In genomic region chr2:157922815-157923214, GRCh38 we compare ENCODE assay signal across 26 cellular contexts.
"Had no signal": no experiment of that assay in that cellular context is flagged by ENCODE, and none has a peak within 500 bp of the region (broad histone marks: within the 10 kb centered on the region; RNA-seq: fewer than 3 reads in every experiment).

No MANE protein-coding gene starts in this region.

- H3K36me3 ChIP-seq: gastrocnemius medialis, neutrophil, pancreas, stomach, tibial artery had no signal

- FAIRE-seq: keratinocyte, pancreas had no signal

- H3K27me3 ChIP-seq: gastrocnemius medialis, neutrophil, pancreas, stomach, tibial artery had no signal

- H3K9me3 ChIP-seq: gastrocnemius medialis, mucosa of descending colon, neutrophil, pancreas, stomach, tibial artery had no signal

- H3K4me1 Mint-ChIP-seq: memory B cell, mesothelial cell of epicardium, naive B cell, neural crest cell had no signal

- DNase-seq: cortex of kidney; effector CD4-positive, alpha-beta T cell; foreskin fibroblast; gastrocnemius medialis; head of caudate nucleus; mucosa of descending colon; naive B cell; pancreas; stimulated activated CD4-positive, alpha-beta T cell treated with anti-CD3 and anti-CD28 coated beads, Interleukin-12 subunit alpha, Interleukin-12 subunit beta, amount 100 ng/mL, for 4 hours; stimulated activated CD4-positive, alpha-beta T cell treated with anti-CD3 and anti-CD28 coated beads, Interleukin-1b, Interleukin-23, amount 100 ng/mL, for 48 hours; stimulated activated CD4-positive, alpha-beta T cell treated with anti-CD3 and anti-CD28 coated beads, Interleukin-4, amount 100 ng/mL, for 1 hour; stimulated activated CD8-positive, alpha-beta memory T cell treated with anti-CD3 and anti-CD28 coated beads, Interleukin-4, amount 100 ng/mL, for 48 hours; stimulated activated naive CD4-positive, alpha-beta T cell treated with Interleukin-2 at 50 U/mL for 16 hours; stomach; tibial artery had no signal

- H3K4me1 ChIP-seq: gastrocnemius medialis, pancreas, stomach, tibial artery had no signal

- ATAC-seq: gastrocnemius medialis; left lobe of liver; mucosa of descending colon; natural killer cell treated with Interleukin-12 subunit alpha and Interleukin-12 subunit beta and Interleukin-15 and Interleukin-18, amount 100 ng/mL, for 72 hours; pancreas; sciatic nerve had no signal

- H3K27me3 Mint-ChIP-seq: type B pancreatic cell had no signal

- H3K36me3 Mint-ChIP-seq: memory B cell; mesothelial cell of epicardium; naive B cell; natural killer cell treated with Interleukin-12 subunit alpha and Interleukin-12 subunit beta and Interleukin-15 and Interleukin-18, amount 100 ng/mL, for 72 hours; type B pancreatic cell had no signal

- H3K4me3 Mint-ChIP-seq: memory B cell; mesothelial cell of epicardium; naive B cell; natural killer cell treated with Interleukin-12 subunit alpha and Interleukin-12 subunit beta and Interleukin-15 and Interleukin-18, amount 100 ng/mL, for 72 hours; neural crest cell; type B pancreatic cell had no signal

- H3K27ac Mint-ChIP-seq: memory B cell; mesothelial cell of epicardium; naive B cell; natural killer cell treated with Interleukin-12 subunit alpha and Interleukin-12 subunit beta and Interleukin-15 and Interleukin-18, amount 100 ng/mL, for 72 hours; type B pancreatic cell had no signal

- H3K9me3 Mint-ChIP-seq: memory B cell; natural killer cell treated with Interleukin-12 subunit alpha and Interleukin-12 subunit beta and Interleukin-15 and Interleukin-18, amount 100 ng/mL, for 72 hours; neural crest cell; type B pancreatic cell had no signal

- H3K27ac ChIP-seq: gastrocnemius medialis, neutrophil, pancreas, stomach, tibial artery had no signal

- H3K4me3 ChIP-seq: gastrocnemius medialis, lung, mucosa of descending colon, pancreas, smooth muscle cell, stomach, tibial artery had no signal

- H3K4me2 ChIP-seq: smooth muscle cell had no signal
